17 cellular contexts compared by ENCODE assay signal in the genomic region with DNA sequence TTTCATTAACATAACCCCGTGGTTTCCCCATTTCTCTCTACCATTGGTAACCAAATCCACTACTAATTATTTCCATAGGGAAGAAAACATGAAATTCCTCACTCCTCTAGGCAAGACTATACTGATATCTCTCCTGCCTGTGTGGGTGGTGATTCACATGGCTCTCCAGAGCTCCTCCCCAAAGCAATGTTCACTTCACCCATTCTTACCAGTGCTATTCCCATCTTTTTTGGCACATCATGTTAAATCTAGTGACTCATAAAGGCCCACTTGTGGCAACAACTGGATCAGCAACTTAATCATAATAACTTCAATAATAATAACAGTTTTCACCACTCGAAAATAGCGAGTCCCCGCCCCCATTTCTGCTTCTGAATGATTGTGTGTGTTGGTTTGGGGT. TPM values are rescaled to one million over a fixed set of nuclear protein-coding genes. Genes with fewer than 3 reads are reported as not detected.
DNase-seq lines count a peak whose midpoint lies in the region; ATAC-seq, FAIRE-seq and TF ChIP-seq lines count a peak whose summit lies in the region.
"Had no signal": no experiment of that assay in that cellular context is flagged by ENCODE, and none has a peak within 500 bp of the region (broad histone marks: within the 10 kb centered on the region; RNA-seq: fewer than 3 reads in every experiment).

No MANE protein-coding gene starts in this region.

- H3K79me2 ChIP-seq in keratinocyte (ENCODE audit: control insufficient read depth, insufficient read depth, low read length) = no peaks in the 10 kb centered on the region

- no peaks in the 10 kb centered on the region for H3K9me1 ChIP-seq in keratinocyte (ENCODE audit: control insufficient read depth, extremely low read depth, insufficient read depth, low read length)

- no peak for FAIRE-seq in bronchial epithelial cell (lab: Jason Lieb, UNC)
- peak; percentile 41 for FAIRE-seq in keratinocyte (lab: Jason Lieb, UNC)
- FAIRE-seq: H54, TTC549 had no signal

- no peak for ATAC-seq in GM18502 (IDR thresholded peaks at IDR 0.05; ENCODE audit: poor library complexity, unreplicated experiment)

- TF ChIP-seq CTCF in bronchial epithelial cell (IDR thresholded peaks at IDR 0.05; ENCODE audit: insufficient read depth, low read length, severe bottlenecking) = peak; percentile 2
- peak in 2 of 3 experiments; percentile 15 to 19 for TF ChIP-seq CTCF in keratinocyte (optimal IDR thresholded peaks at IDR 0.05 in 1 of 3, IDR thresholded peaks at IDR 0.05 in 1 of 3, conservative IDR thresholded peaks at IDR 0.05 in 1 of 3; ENCODE audit: extremely low read depth in 1 of 3, insufficient read depth in 2 of 3, low read length in 3 of 3)

- peak overlapping the region; percentile 14 for H3K27ac ChIP-seq in keratinocyte (ENCODE audit: control insufficient read depth, insufficient read depth, low read length)
- H3K27ac ChIP-seq: ascending aorta, colonic mucosa, thoracic aorta had no signal

- no peak overlapping the region for H3K9ac ChIP-seq in keratinocyte (ENCODE audit: control insufficient read depth, extremely low read depth, insufficient read depth, low read length)

- H4K20me1 ChIP-seq in keratinocyte (ENCODE audit: control insufficient read depth, extremely low read depth, insufficient read depth, low read length) = no peaks in the 10 kb centered on the region

- dilution Hi-C loops in keratinocyte (cut with MboI; ENCODE audit: extremely low pct_ligation_motif_present, low sequenced_read_pairs) = no loop called here

- H3K9me3 ChIP-seq in keratinocyte (ENCODE audit: control insufficient read depth, low read depth, low read length) = no peaks in the 10 kb centered on the region
- H3K9me3 ChIP-seq: ascending aorta, colonic mucosa, thoracic aorta had no signal

- in situ Hi-C loops in KBM-7 (cut with MboI; ENCODE audit: low pct_unique_long_range_greater_than_20kb, low sequenced_read_pairs) = no loop called here

- H3K4me1 ChIP-seq in keratinocyte (ENCODE audit: control insufficient read depth, extremely low read depth, insufficient read depth, low read length) = peaks cover 4% of the 10 kb centered on the region
- H3K4me1 ChIP-seq: ascending aorta, colonic mucosa had no signal

- DNase-seq in EH (ENCODE audit: low read depth) = peak; percentile 49
- DNase-seq in LHCN-M2 (ENCODE audit: low read depth) = peak; percentile 68
- DNase-seq in bronchial epithelial cell (ENCODE audit: low read depth) = peak; percentile 89
- peak; percentile 38 for DNase-seq in keratinocyte (ENCODE audit: low read depth, low spot score)
- no peak for DNase-seq in KBM-7
- no peak for DNase-seq in Ammon's horn (ENCODE audit: low spot score)
- DNase-seq: activated CD4-positive, alpha-beta T cell treated with anti-CD3 and anti-CD28 coated beads for 48 hours; activated CD8-positive, alpha-beta memory T cell treated with anti-CD3 and anti-CD28 coated beads, Interleukin-2, amount 50 U/mL, for 48 hours; activated naive CD4-positive, alpha-beta T cell; colonic mucosa; DMS79 treated with DMSO at 0.1 percent for 48 hours; Karpas-422 had no signal

- no peak overlapping the region for H3K4me2 ChIP-seq in keratinocyte (ENCODE audit: control insufficient read depth, extremely low read depth, insufficient read depth, low read depth, low read length)

- H3K27me3 ChIP-seq in bronchial epithelial cell (ENCODE audit: control insufficient read depth, insufficient read depth, low read length) (no peaks in the 10 kb centered on the region), keratinocyte (ENCODE audit: control insufficient read depth, extremely low read depth, insufficient read depth, low read length) (no peaks in the 10 kb centered on the region)
- H3K27me3 ChIP-seq: ascending aorta, colonic mucosa had no signal

- H2AFZ ChIP-seq in keratinocyte (ENCODE audit: control insufficient read depth, low read length) = no peak overlapping the region

- H3K36me3 ChIP-seq in bronchial epithelial cell (ENCODE audit: control insufficient read depth, insufficient read depth, low read length) (no peaks in the 10 kb centered on the region), keratinocyte (ENCODE audit: control insufficient read depth in 2 of 2, extremely low read depth in 1 of 2, insufficient read depth in 2 of 2, low read length in 2 of 2) (no peaks in the 10 kb centered on the region)
- H3K36me3 ChIP-seq: ascending aorta, colonic mucosa, thoracic aorta had no signal

- H3K4me3 ChIP-seq in bronchial epithelial cell (ENCODE audit: low read depth, low read length) (no peak overlapping the region), keratinocyte (ENCODE audit: control insufficient read depth in 2 of 3, extremely low read depth in 1 of 3, insufficient read depth in 2 of 3, low read depth in 1 of 3, low read length in 3 of 3) (no peak overlapping the region)
- H3K4me3 ChIP-seq: ascending aorta, colonic mucosa, thoracic aorta had no signal

RNA-seq across cellular contexts. Expression of gene HCCS, which starts 6.1 kb away (rescaled TPM):
- total RNA-seq in LHCN-M2 (2014; rRNA removed) = 20.0 and 23.1 TPM in 2 replicates
- 39.2 TPM for polyA plus RNA-seq in LHCN-M2 (2012)
- total RNA-seq in bronchial epithelial cell = 25.0 and 25.3 TPM in 2 replicates
- 33.8 to 45.3 TPM (median 41.8 TPM) in 3 replicates for polyA plus RNA-seq in keratinocyte
- polyA plus RNA-seq in keratinocyte (2011; ENCODE audit: low read depth) = 37.3 TPM
- polyA plus RNA-seq in keratinocyte (2011; cell fraction: cytosol; rRNA removed) = 38.0 and 47.2 TPM in 2 replicates
- polyA plus RNA-seq in keratinocyte (2011; cell fraction: nucleus; rRNA removed) = 25.0 and 32.9 TPM in 2 replicates
- 41.0 and 42.0 TPM in 2 replicates for polyA plus RNA-seq in keratinocyte (2012; ENCODE audit: low replicate concordance)
- polyA minus RNA-seq in keratinocyte = 9.2 to 22.7 TPM (median 22.6 TPM) in 3 replicates
- polyA minus RNA-seq in keratinocyte (2011; cell fraction: cytosol; rRNA and poly(A)+ RNA removed) = 22.6 TPM
- 7.1 and 13.3 TPM in 2 replicates for polyA minus RNA-seq in keratinocyte (2011; cell fraction: nucleus; rRNA and poly(A)+ RNA removed)

Comparison
In these comparisons a context has a peak if more than half of its experiments do, and no peak if none do; other contexts are left out.
1. DNase-seq: peak in EH (single experiment), LHCN-M2 (single experiment), bronchial epithelial cell (single experiment) and keratinocyte (single experiment); none in KBM-7 (single experiment) and Ammon's horn (single experiment).